In the genomic region with DNA sequence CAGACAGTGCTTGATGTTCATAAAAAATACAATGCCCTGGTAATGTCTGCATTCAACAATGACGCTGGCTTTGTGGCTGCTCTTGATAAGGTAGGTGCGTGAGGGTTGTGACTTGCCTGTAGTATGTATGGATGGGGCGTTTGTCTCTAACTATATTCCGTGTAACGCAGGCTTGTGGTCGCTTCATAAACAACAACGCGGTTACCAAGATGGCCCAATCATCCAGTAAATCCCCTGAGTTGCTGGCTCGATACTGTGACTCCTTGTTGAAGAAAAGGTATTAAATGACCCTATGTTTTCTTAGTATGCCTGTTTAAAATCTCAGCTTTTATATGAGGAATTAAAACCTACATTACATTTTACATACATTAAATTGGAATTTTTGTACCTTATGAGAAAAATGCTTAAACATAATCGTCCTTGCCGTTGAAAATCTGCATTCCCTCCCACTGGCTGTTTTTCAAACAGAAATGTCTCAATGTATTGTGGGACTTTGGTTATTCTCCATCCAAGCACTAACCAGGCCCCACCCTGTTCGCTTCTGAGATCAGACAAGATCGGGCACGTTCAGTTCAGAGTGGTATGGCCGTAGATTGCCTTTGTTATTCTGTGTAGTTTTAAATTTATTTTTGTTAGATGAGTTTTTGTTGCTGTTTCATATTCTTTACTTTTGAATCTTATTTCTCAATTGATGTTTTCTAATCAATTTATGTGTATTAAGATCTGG, we compare ENCODE assay signal across 16 cellular contexts.
DNase-seq lines count a peak whose midpoint lies in the region; ATAC-seq and TF ChIP-seq lines count a peak whose summit lies in the region.
"Had no signal": no experiment of that assay in that cellular context is flagged by ENCODE, and none has a peak within 500 bp of the region (broad histone marks: within the 10 kb centered on the region; RNA-seq: fewer than 3 reads in every experiment).

No MANE protein-coding gene starts in this region.

- H3K79me1 ChIP-seq in neuronal stem cell (ENCODE audit: low read depth, low read length): peaks cover 6% of the 10 kb centered on the region

- H3K9me3 Mint-ChIP-seq in activated naive CD8-positive, alpha-beta T cell treated with anti-CD3 and anti-CD28 coated beads, Interleukin-2, amount 50 U/mL, for 24 hours: no peaks in the 10 kb centered on the region

- H2BK120ac ChIP-seq in neuronal stem cell (ENCODE audit: low read depth, low read length): no peak overlapping the region

- H3K9me3 ChIP-seq in neuronal stem cell (replicated peaks in 1 of 2; ENCODE audit: control insufficient read depth in 2 of 2, insufficient read depth in 1 of 2, low read depth in 1 of 2, low read length in 2 of 2) (no peaks in the 10 kb centered on the region), tibial nerve (no peaks in the 10 kb centered on the region)
- H3K9me3 ChIP-seq: MG63, Peyer's patch had no signal

- H3K4me1 ChIP-seq in neuronal stem cell (ENCODE audit: control insufficient read depth in 2 of 2, insufficient read depth in 1 of 2, low read depth in 1 of 2, low read length in 2 of 2): peaks cover 0 to 1% of the 10 kb centered on the region in 2 donors
- H3K4me1 ChIP-seq in tibial nerve: no peaks in the 10 kb centered on the region
- H3K4me1 ChIP-seq: Peyer's patch had no signal

- no peak overlapping the region for H3K14ac ChIP-seq in neuronal stem cell (ENCODE audit: low read length)

- H3K36me3 Mint-ChIP-seq in activated naive CD8-positive, alpha-beta T cell treated with anti-CD3 and anti-CD28 coated beads, Interleukin-2, amount 50 U/mL, for 24 hours (ENCODE audit: low read depth): peaks cover 48% of the 10 kb centered on the region

- H2BK15ac ChIP-seq in neuronal stem cell (ENCODE audit: low read length): no peak overlapping the region

- DNase-seq in NCI-H1105 treated with DMSO at 0.1 percent for 48 hours (lab: John Stamatoyannopoulos, UW) (peak; percentile 65), NCI-H345 (lab: John Stamatoyannopoulos, UW) (peak; percentile 46), epithelial cell of prostate (ENCODE audit: low read depth, low spot score) (peak; percentile 41), neuronal stem cell (ENCODE audit: low spot score) (no peak), tibial nerve (ENCODE audit: low spot score in 2 of 2) (no peak)
- DNase-seq in stimulated activated naive CD4-positive, alpha-beta T cell (lab: John Stamatoyannopoulos, UW): no peak
- no peak for DNase-seq in activated naive CD8-positive, alpha-beta T cell treated with anti-CD3 and anti-CD28 coated beads, Interleukin-2, amount 50 U/mL, for 24 hours
- DNase-seq: COR-L47, GF-D8, MG63, NCI-H1930, NCI-H524 treated with DMSO at 0.1 percent for 48 hours, Peyer's patch, SHP77 treated with DMSO at 0.1 percent for 48 hours had no signal

- no peak for TF ChIP-seq EP300 in tibial nerve (IDR thresholded peaks at IDR 0.05)

- no peak overlapping the region for H3K9ac ChIP-seq in neuronal stem cell (ENCODE audit: low read depth, low read length, poor library complexity)

- no peak overlapping the region for H2AK5ac ChIP-seq in neuronal stem cell (ENCODE audit: low read depth, low read length)

- peak overlapping the region; percentile 55 for H3K27ac ChIP-seq in epithelial cell of prostate
- no peak overlapping the region for H3K27ac ChIP-seq in neuronal stem cell (replicated peaks; ENCODE audit: low read length)
- no peak overlapping the region for H3K27ac ChIP-seq in tibial nerve
- H3K27ac ChIP-seq: Peyer's patch had no signal

- no CpG with 5 or more reads among the region's 15 CpGs for WGBS in neuronal stem cell (ENCODE audit: extremely low coverage in 2 of 2, insufficient read length in 2 of 2, insufficient replicate concordance in 1 of 2), 2 donors
- 91 to 96% methylated on average over 15 of the region's 15 CpGs for WGBS in tibial nerve, 2 donors

- H3K4me3 ChIP-seq in neuronal stem cell (ENCODE audit: low read length in 2 of 2) (no peak overlapping the region), tibial nerve (no peak overlapping the region)
- H3K4me3 ChIP-seq: MG63, Peyer's patch had no signal

- no peak overlapping the region for H3K18ac ChIP-seq in neuronal stem cell (ENCODE audit: low read length)

- H4K8ac ChIP-seq in neuronal stem cell (ENCODE audit: low read depth, low read length): no peak overlapping the region

- H2AFZ ChIP-seq in neuronal stem cell (ENCODE audit: low read length): no peak overlapping the region

- no peaks in the 10 kb centered on the region for H3K4me1 Mint-ChIP-seq in activated naive CD8-positive, alpha-beta T cell treated with anti-CD3 and anti-CD28 coated beads, Interleukin-2, amount 50 U/mL, for 24 hours

- TF ChIP-seq CTCF in tibial nerve (IDR thresholded peaks at IDR 0.05): no peak

- H3K27me3 ChIP-seq in neuronal stem cell (ENCODE audit: control insufficient read depth in 3 of 3, insufficient read depth in 3 of 3, low read depth in 1 of 3, low read length in 3 of 3) (no peaks in the 10 kb centered on the region), tibial nerve (no peaks in the 10 kb centered on the region)
- H3K27me3 ChIP-seq: MG63, Peyer's patch had no signal

- H3K23ac ChIP-seq in neuronal stem cell (ENCODE audit: low read depth, low read length, poor library complexity): peak overlapping the region; percentile 31

- H3K27me3 Mint-ChIP-seq in activated naive CD8-positive, alpha-beta T cell treated with anti-CD3 and anti-CD28 coated beads, Interleukin-2, amount 50 U/mL, for 24 hours: no peaks in the 10 kb centered on the region

- H2BK12ac ChIP-seq in neuronal stem cell (ENCODE audit: low read length): no peak overlapping the region

- TF ChIP-seq POLR2A in tibial nerve (IDR thresholded peaks at IDR 0.05): no peak

- no peak overlapping the region for H3K4me3 Mint-ChIP-seq in activated naive CD8-positive, alpha-beta T cell treated with anti-CD3 and anti-CD28 coated beads, Interleukin-2, amount 50 U/mL, for 24 hours

- no peak overlapping the region for H3K4me2 ChIP-seq in neuronal stem cell (ENCODE audit: insufficient read depth, low read length, poor library complexity, severe bottlenecking)

- no peak overlapping the region for H3K4ac ChIP-seq in neuronal stem cell (ENCODE audit: low read length)

- H3K27ac Mint-ChIP-seq in activated naive CD8-positive, alpha-beta T cell treated with anti-CD3 and anti-CD28 coated beads, Interleukin-2, amount 50 U/mL, for 24 hours: no peak overlapping the region

- no peak overlapping the region for H4K91ac ChIP-seq in neuronal stem cell (ENCODE audit: low read depth, low read length, poor library complexity)

- H3K36me3 ChIP-seq in neuronal stem cell (replicated peaks in 1 of 2; ENCODE audit: control insufficient read depth in 2 of 2, insufficient read depth in 2 of 2, low read length in 2 of 2): peaks cover 33 to 96% of the 10 kb centered on the region in 2 donors
- H3K36me3 ChIP-seq in tibial nerve: peaks cover 3 to 86% (median 20%) of the 10 kb centered on the region in 3 donors

- H2BK5ac ChIP-seq in neuronal stem cell (ENCODE audit: low read length): no peak overlapping the region

- no peak for ATAC-seq in activated naive CD8-positive, alpha-beta T cell treated with anti-CD3 and anti-CD28 coated beads, Interleukin-2, amount 50 U/mL, for 24 hours
- no peak for ATAC-seq in HG02840 (IDR thresholded peaks at IDR 0.05; ENCODE audit: low FRiP score, unreplicated experiment)
- ATAC-seq: SK-N-SH treated with all-trans-retinoic acid at 6 μM for 48 hours had no signal

Comparison
In these comparisons a context has a peak if more than half of its experiments do, and no peak if none do; other contexts are left out.
1. DNase-seq: peak in NCI-H1105 treated with DMSO at 0.1 percent for 48 hours (single experiment), NCI-H345 (single experiment) and epithelial cell of prostate (single experiment); none in neuronal stem cell (single experiment), stimulated activated naive CD4-positive, alpha-beta T cell (0 of 6), tibial nerve (0 of 2) and activated naive CD8-positive, alpha-beta T cell treated with anti-CD3 and anti-CD28 coated beads, Interleukin-2, amount 50 U/mL, for 24 hours (single experiment).